Comparison of ENCODE assay signal across 10 cellular contexts in the genomic region with DNA sequence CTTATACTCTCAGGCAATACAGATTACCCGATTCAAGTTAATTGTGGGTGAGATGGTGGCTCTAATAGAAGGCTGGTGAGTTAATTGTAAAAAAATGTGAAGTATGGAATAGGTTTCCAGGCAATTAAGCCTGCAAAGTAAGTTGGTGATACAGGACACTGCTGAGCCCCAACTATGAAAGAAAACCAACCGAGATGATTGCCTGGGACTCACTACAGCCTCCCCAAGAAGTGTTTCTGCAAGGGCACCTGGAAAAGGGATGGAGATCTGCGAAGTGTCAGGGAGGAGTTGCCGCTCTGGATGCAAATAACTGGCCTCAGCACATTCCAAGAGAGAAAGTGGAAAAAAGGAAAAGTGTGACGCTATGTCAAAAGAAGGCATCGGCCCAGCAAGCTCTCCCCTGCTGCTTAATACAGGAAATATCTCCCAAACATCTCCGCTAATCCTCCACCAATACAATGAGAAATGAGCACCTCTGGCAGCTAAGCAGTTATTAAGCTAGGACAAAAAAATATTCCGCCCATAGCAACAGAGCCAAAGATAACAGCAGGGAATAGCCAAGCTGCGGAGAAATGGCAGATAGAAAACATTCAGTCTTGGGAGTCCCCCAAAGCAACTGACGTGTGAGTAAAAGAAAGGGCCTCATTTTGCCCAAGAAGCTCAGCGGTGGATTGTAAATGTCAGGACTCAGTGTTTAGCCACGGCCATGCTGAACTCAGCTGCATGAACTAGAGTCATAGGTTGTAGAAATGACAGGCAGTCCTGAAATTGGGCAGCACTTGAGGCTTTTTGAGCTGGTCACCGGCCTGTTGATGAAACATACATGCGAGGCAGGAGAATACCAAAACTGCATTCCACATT.
DNase-seq lines count a peak whose midpoint lies in the region; ATAC-seq and TF ChIP-seq lines count a peak whose summit lies in the region.
"Had no signal": no experiment of that assay in that cellular context is flagged by ENCODE, and none has a peak within 500 bp of the region (broad histone marks: within the 10 kb centered on the region; RNA-seq: fewer than 3 reads in every experiment).

No MANE protein-coding gene starts in this region.

- H3K4me1 ChIP-seq in adrenal gland (replicated peaks in 1 of 2): no peaks in the 10 kb centered on the region
- peaks cover 10% of the 10 kb centered on the region for H3K4me1 ChIP-seq in psoas muscle

- 56 to 60% (median 59%) methylated on average over 14 of the region's 14 CpGs for WGBS in adrenal gland, 4 donors
- WGBS in psoas muscle, 3 donors: 45 to 56% (median 47%) methylated on average over 14 of the region's 14 CpGs

- ATAC-seq in left cardiac atrium (peak; percentile 73 to 78), psoas muscle (peak in 2 of 4 donors; percentile 24 to 43), GM21367 (IDR thresholded peaks at IDR 0.05; ENCODE audit: unreplicated experiment) (no peak)

- intact Hi-C loops in adrenal gland (cut with DNase I): no loop called here
- intact Hi-C loops in left cardiac atrium (cut with DNase I): no loop called here
- intact Hi-C loops in psoas muscle (cut with DNase I): no loop called here

- H3K4me3 ChIP-seq in adrenal gland (no peak overlapping the region), psoas muscle (no peak overlapping the region)

- H3K27ac ChIP-seq in adrenal gland: peak overlapping the region in 3 of 5 donors; percentile 14 to 61 (median 34)
- H3K27ac ChIP-seq in psoas muscle: peak overlapping the region; percentile 1

- TF ChIP-seq CTCF in adrenal gland (IDR thresholded peaks at IDR 0.05) (no peak), psoas muscle (IDR thresholded peaks at IDR 0.05) (no peak)

- peak; percentile 82 for DNase-seq in EH (ENCODE audit: low read depth)
- peak in 1 of 7 donors; percentile 17 for DNase-seq in adrenal gland
- no peak for DNase-seq in left cardiac atrium
- no peak for DNase-seq in psoas muscle
- DNase-seq in NCI-H82 treated with DMSO at 0.1 percent for 48 hours (lab: John Stamatoyannopoulos, UW; ENCODE audit: unreplicated experiment): no peak
- no peak for DNase-seq in KG1 (lab: John Stamatoyannopoulos, UW)
- no peak for DNase-seq in MV-4-11 (lab: John Stamatoyannopoulos, UW)
- DNase-seq: CD4-positive, CD25-positive, alpha-beta regulatory T cell; NCI-H2029 treated with DMSO at 0.1 percent for 48 hours had no signal

- H3K27me3 ChIP-seq in adrenal gland: no peaks in the 10 kb centered on the region
- H3K27me3 ChIP-seq in psoas muscle (ENCODE audit: insufficient read depth in 3 of 3, low read length in 2 of 3): no peaks in the 10 kb centered on the region

- no peaks in the 10 kb centered on the region for H3K36me3 ChIP-seq in adrenal gland (replicated peaks in 1 of 2)
- no peaks in the 10 kb centered on the region for H3K36me3 ChIP-seq in psoas muscle (ENCODE audit: insufficient read depth in 1 of 2, low read depth in 1 of 2)

- H3K9me3 ChIP-seq in adrenal gland (replicated peaks in 1 of 3): no peaks in the 10 kb centered on the region
- H3K9me3 ChIP-seq in psoas muscle: no peaks in the 10 kb centered on the region

- no peak for TF ChIP-seq POLR2A in adrenal gland (IDR thresholded peaks at IDR 0.05)
